11 cellular contexts compared by ENCODE assay signal in the genomic region with DNA sequence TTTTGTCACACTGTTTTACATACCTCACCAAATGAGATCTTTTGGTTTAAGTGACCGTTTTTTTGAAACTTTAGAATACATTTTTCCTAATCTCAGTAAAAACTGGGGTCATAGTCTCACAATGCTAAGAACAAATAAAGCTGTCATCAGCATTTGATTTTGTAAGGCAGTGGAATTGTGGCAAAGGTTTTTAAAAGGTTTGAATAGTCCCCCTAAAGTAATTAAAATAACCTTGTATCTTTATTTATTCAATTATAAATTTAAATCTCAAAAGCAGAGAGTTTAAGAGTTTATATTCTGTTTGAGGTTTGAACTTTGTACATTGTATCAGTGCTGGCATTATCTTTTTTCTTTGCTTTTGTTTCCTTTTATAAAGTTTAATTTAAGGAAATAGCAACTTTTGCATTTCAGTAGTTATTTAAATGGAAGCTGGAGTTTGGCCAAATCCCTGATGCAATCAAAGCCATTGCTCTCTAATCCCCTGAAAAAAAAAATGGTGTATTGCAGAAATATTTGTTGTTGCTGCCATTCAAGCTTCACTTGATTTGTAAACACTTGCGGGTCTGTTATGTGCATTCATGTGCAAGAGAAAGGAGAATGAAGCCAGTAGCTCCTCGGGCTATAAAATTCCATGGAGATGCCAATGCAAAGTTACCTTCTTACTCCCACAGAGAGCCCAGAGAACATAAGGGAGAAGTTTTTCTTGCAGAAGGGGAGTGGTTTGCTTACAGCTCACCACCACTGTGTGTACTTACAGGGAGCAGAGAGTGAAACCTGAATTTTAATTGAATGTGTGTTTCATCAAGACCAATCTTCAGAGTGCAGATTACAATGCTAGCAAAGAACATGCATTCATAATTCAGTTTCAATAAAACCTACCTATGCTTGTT.
DNase-seq lines count a peak whose midpoint lies in the region; ATAC-seq and TF ChIP-seq lines count a peak whose summit lies in the region.
"Had no signal": no experiment of that assay in that cellular context is flagged by ENCODE, and none has a peak within 500 bp of the region (broad histone marks: within the 10 kb centered on the region; RNA-seq: fewer than 3 reads in every experiment).

No MANE protein-coding gene starts in this region.

- intact Hi-C loops in left colon (cut with DNase I, micrococcal nuclease) = no loop called here

- ATAC-seq in left colon (peak; percentile 99), GM21786 (IDR thresholded peaks at IDR 0.05; ENCODE audit: unreplicated experiment) (no peak), HG02981 (IDR thresholded peaks at IDR 0.05; ENCODE audit: unreplicated experiment) (no peak)

- 0 out of 2 replicates have a peak, but pooled peaks cover 3% of the 10 kb centered on the region for H3K36me3 ChIP-seq in MG63

- no peaks in the 10 kb centered on the region for H3K27me3 ChIP-seq in MG63

- TF ChIP-seq CTCF in choroid plexus epithelial cell (conservative IDR thresholded peaks at IDR 0.05; ENCODE audit: low read depth, low read length) = no peak

- DNase-seq in DMS53 treated with DMSO at 0.1 percent for 48 hours (lab: John Stamatoyannopoulos, UW; ENCODE audit: unreplicated experiment) (peak; percentile 20), MG63 (peak; percentile 69), choroid plexus epithelial cell (ENCODE audit: low read depth) (peak; percentile 80), left colon (peak in 1 of 2 donors; percentile 30), NCI-H2029 (lab: John Stamatoyannopoulos, UW) (no peak)
- no peak for DNase-seq in stimulated activated CD4-positive, alpha-beta T cell treated with anti-CD3 and anti-CD28 coated beads, Interleukin-12 subunit alpha, Interleukin-12 subunit beta, amount 100 ng/mL, for 4 hours
- DNase-seq: activated effector memory CD4-positive, alpha-beta T cell treated with Interleukin-2 at 50 U/mL for 16 hours; DND-41; NCI-H2171 treated with DMSO at 0.1 percent for 48 hours had no signal

- H3K9me3 ChIP-seq in MG63 = no peaks in the 10 kb centered on the region

- no peak overlapping the region for H3K4me3 ChIP-seq in MG63
- peak overlapping the region; percentile 15 for H3K4me3 ChIP-seq in choroid plexus epithelial cell (ENCODE audit: low read depth, low read length)

Comparison
In these comparisons a context has a peak if more than half of its experiments do, and no peak if none do; other contexts are left out.
1. DNase-seq: peak in DMS53 treated with DMSO at 0.1 percent for 48 hours (single experiment), MG63 (single experiment) and choroid plexus epithelial cell (single experiment); none in NCI-H2029 (single experiment) and stimulated activated CD4-positive, alpha-beta T cell treated with anti-CD3 and anti-CD28 coated beads, Interleukin-12 subunit alpha, Interleukin-12 subunit beta, amount 100 ng/mL, for 4 hours (single experiment).